Comparison of ENCODE assay signal across 8 cellular contexts in genomic region chr2:70123829-70124117, GRCh38. TPM values are rescaled to one million over a fixed set of nuclear protein-coding genes. Genes with fewer than 3 reads are reported as not detected.
A peak's percentile ranks its signal among the peaks of the same experiment; 100 is the strongest.
DNase-seq lines count a peak whose midpoint lies in the region; ATAC-seq and TF ChIP-seq lines count a peak whose summit lies in the region.

No MANE protein-coding gene starts in this region.

- no peak overlapping the region for H4K91ac ChIP-seq in neuronal stem cell (ENCODE audit: low read depth, low read length, poor library complexity)

- H3K79me1 ChIP-seq in neuronal stem cell (ENCODE audit: low read depth, low read length): no peaks in the 10 kb centered on the region

- H3K18ac ChIP-seq in neuronal stem cell (ENCODE audit: low read length): peak overlapping the region; percentile 61

- H2AFZ ChIP-seq in OCI-LY1 (ENCODE audit: low read length): no peak overlapping the region
- H2AFZ ChIP-seq in neuronal stem cell (ENCODE audit: low read length): peak overlapping the region; percentile 44

- peaks cover 30% of the 10 kb centered on the region for H3K36me3 Mint-ChIP-seq in effector memory CD8-positive, alpha-beta T cell (ENCODE audit: insufficient read depth)

- H3F3A ChIP-seq in OCI-LY1 (ENCODE audit: insufficient read depth, low read length): peaks cover 18% of the 10 kb centered on the region

- no CpG with 5 or more reads among the region's 11 CpGs for WGBS in neuronal stem cell (ENCODE audit: extremely low coverage in 2 of 2, insufficient read length in 2 of 2, insufficient replicate concordance in 1 of 2), 2 donors

- no peak overlapping the region for H2BK120ac ChIP-seq in neuronal stem cell (ENCODE audit: low read depth, low read length)

- H3K4ac ChIP-seq in neuronal stem cell (ENCODE audit: low read length): no peak overlapping the region

- no peak for DNase-seq in effector memory CD8-positive, alpha-beta T cell
- DNase-seq in neuronal stem cell (ENCODE audit: low spot score): no peak
- DNase-seq in GDM1 (lab: John Stamatoyannopoulos, UW): no peak
- DNase-seq in NCI-H1417 (lab: John Stamatoyannopoulos, UW): no peak
- DNase-seq in NCI-H2081 (lab: John Stamatoyannopoulos, UW): no peak
- DNase-seq in activated CD4-positive, alpha-beta T cell treated with anti-CD3 and anti-CD28 coated beads, Interleukin-2, amount 50 U/mL, for 1 hour: no peak

- no peaks in the 10 kb centered on the region for H3K9me3 Mint-ChIP-seq in effector memory CD8-positive, alpha-beta T cell

- H3K36me3 ChIP-seq in BLaER1: no peaks in the 10 kb centered on the region
- H3K36me3 ChIP-seq in OCI-LY1 (ENCODE audit: insufficient read depth, low read length): no peaks in the 10 kb centered on the region
- no peaks in the 10 kb centered on the region for H3K36me3 ChIP-seq in neuronal stem cell (replicated peaks in 1 of 2; ENCODE audit: control insufficient read depth in 2 of 2, insufficient read depth in 2 of 2, low read length in 2 of 2)

- H4K20me1 ChIP-seq in BLaER1 (no peaks in the 10 kb centered on the region), OCI-LY1 (ENCODE audit: insufficient read depth, low read length) (no peaks in the 10 kb centered on the region)

- no peak overlapping the region for H3K23ac ChIP-seq in neuronal stem cell (ENCODE audit: low read depth, low read length, poor library complexity)

- no peaks in the 10 kb centered on the region for H3K9me2 ChIP-seq in OCI-LY1 (ENCODE audit: low read depth, low read length)

- H3K4me1 ChIP-seq in BLaER1 (peaks cover 93% of the 10 kb centered on the region), OCI-LY1 (ENCODE audit: insufficient read depth, low read length, severe bottlenecking) (peaks cover 96% of the 10 kb centered on the region), neuronal stem cell (ENCODE audit: control insufficient read depth in 2 of 2, insufficient read depth in 1 of 2, low read depth in 1 of 2, low read length in 2 of 2) (peaks cover 17 to 21% of the 10 kb centered on the region in 2 donors)

- H2BK12ac ChIP-seq in neuronal stem cell (ENCODE audit: low read length): no peak overlapping the region

- no peak for ATAC-seq in effector memory CD8-positive, alpha-beta T cell (replicated peaks)

- no peak overlapping the region for H3K14ac ChIP-seq in neuronal stem cell (ENCODE audit: low read length)

- peak overlapping the region; percentile 67; the same call in 1 of the 2 replicates for H3K9ac ChIP-seq in BLaER1
- peak overlapping the region; percentile 83 for H3K9ac ChIP-seq in OCI-LY1 (ENCODE audit: low read length)
- H3K9ac ChIP-seq in neuronal stem cell (ENCODE audit: low read depth, low read length, poor library complexity): no peak overlapping the region

- no peak for TF ChIP-seq CTCF in OCI-LY1 (IDR thresholded peaks at IDR 0.05; ENCODE audit: low read length)

- H4K8ac ChIP-seq in neuronal stem cell (ENCODE audit: low read depth, low read length): no peak overlapping the region

- H2AK5ac ChIP-seq in neuronal stem cell (ENCODE audit: low read depth, low read length): peak overlapping the region; percentile 4

- H3K4me1 Mint-ChIP-seq in effector memory CD8-positive, alpha-beta T cell (ENCODE audit: low read depth in 2 of 2): peaks cover 44 to 64% of the 10 kb centered on the region in 2 donors

- peak overlapping the region; percentile 33 for H2BK15ac ChIP-seq in neuronal stem cell (ENCODE audit: low read length)

- H3K27me3 Mint-ChIP-seq in effector memory CD8-positive, alpha-beta T cell: no peaks in the 10 kb centered on the region

- H3K79me2 ChIP-seq in OCI-LY1 (ENCODE audit: insufficient read depth, low read length): no peaks in the 10 kb centered on the region

- H3K9me3 ChIP-seq in BLaER1 (no peaks in the 10 kb centered on the region), OCI-LY1 (ENCODE audit: low read length) (no peaks in the 10 kb centered on the region), neuronal stem cell (replicated peaks in 1 of 2; ENCODE audit: control insufficient read depth in 2 of 2, insufficient read depth in 1 of 2, low read depth in 1 of 2, low read length in 2 of 2) (no peaks in the 10 kb centered on the region)

- H3K4me2 ChIP-seq in BLaER1 (peak overlapping the region; percentile 96), OCI-LY1 (ENCODE audit: low read length) (peak overlapping the region; percentile 95), neuronal stem cell (ENCODE audit: insufficient read depth, low read length, poor library complexity, severe bottlenecking) (peak overlapping the region; percentile 79)

- peak overlapping the region; percentile 100 for H3K27ac Mint-ChIP-seq in effector memory CD8-positive, alpha-beta T cell

- H2BK5ac ChIP-seq in neuronal stem cell (ENCODE audit: low read length): peak overlapping the region; percentile 83

- no peaks in the 10 kb centered on the region for H3K27me3 ChIP-seq in BLaER1
- H3K27me3 ChIP-seq in OCI-LY1 (ENCODE audit: insufficient read depth, low read length): no peaks in the 10 kb centered on the region
- no peaks in the 10 kb centered on the region for H3K27me3 ChIP-seq in neuronal stem cell (ENCODE audit: control insufficient read depth in 3 of 3, insufficient read depth in 3 of 3, low read depth in 1 of 3, low read length in 3 of 3)

- H3K4me3 Mint-ChIP-seq in effector memory CD8-positive, alpha-beta T cell: peak overlapping the region; percentile 96 to 97

- H3K27ac ChIP-seq in BLaER1: peak overlapping the region; percentile 99
- peak overlapping the region; percentile 97 for H3K27ac ChIP-seq in OCI-LY1 (ENCODE audit: low read depth, low read length, poor library complexity, severe bottlenecking)
- peak overlapping the region; percentile 73 for H3K27ac ChIP-seq in neuronal stem cell (replicated peaks; ENCODE audit: low read length)

- peak overlapping the region; percentile 68; the same call in 1 of the 2 replicates for H3K4me3 ChIP-seq in BLaER1
- H3K4me3 ChIP-seq in OCI-LY1 (ENCODE audit: low read depth, low read length, poor library complexity, severe bottlenecking): peak overlapping the region; percentile 70
- H3K4me3 ChIP-seq in neuronal stem cell (ENCODE audit: low read length in 2 of 2): no peak overlapping the region

RNA-seq across cellular contexts. Expression of gene PCBP1, which starts 36.5 kb away (rescaled TPM):
- polyA plus RNA-seq in neuronal stem cell (2013, experiment 1 of 2): 359 TPM
- 357 TPM for polyA plus RNA-seq in neuronal stem cell (2013, experiment 2 of 2)

Comparison
In these comparisons a context has a peak if more than half of its experiments do, and no peak if none do; other contexts are left out.
1. H3K4me3 ChIP-seq: peak in BLaER1 (single experiment) and OCI-LY1 (single experiment); none in neuronal stem cell (0 of 2).
2. Peak in every context shown above with its lines, with median percentiles within 50 percentile points of each other: H3K27ac ChIP-seq and H3K4me2 ChIP-seq.